1 cellular context compared by ENCODE assay signal in the genomic region with DNA sequence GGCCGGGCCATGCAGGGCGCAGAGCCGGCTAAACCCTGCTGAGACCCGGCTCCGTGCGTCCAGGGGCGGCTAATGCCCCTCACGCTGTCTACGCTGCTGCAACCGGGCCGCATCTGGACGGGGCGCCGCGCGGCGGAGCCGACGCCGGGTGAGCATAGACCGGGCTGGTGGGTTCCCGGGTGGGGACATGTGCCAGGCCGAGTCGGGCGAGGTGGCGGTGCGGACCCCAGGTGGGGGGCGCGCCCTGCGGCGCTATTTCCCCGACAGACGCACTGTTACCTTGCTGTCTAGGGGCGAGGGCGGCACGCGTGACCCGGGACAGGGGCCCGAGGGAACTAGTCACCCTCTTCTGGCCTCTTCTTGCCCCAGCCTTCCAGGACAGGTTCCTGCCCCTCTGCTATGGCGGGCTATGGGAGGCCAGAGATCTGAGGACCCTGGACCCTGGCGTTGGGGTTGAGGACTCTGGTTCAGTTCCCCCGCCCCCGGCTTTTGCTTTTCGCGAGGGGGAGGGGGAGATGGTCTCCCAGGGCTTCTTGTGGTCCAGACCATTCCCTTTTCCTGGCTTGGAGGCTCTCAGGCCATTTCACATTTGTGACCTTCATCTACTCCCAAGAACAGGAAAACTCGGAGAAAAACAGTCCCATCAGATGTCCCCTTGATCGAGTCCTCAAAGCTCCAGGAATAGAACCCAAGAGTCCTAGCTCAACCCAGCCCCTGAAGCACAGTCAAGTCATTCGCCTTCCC.
TF ChIP-seq lines count a peak whose summit lies in the region.

No MANE protein-coding gene starts in this region.

TF ChIP-seq in SK-N-SH treated with all-trans-retinoic acid at 6 μM for 48 hours, 23 proteins besides CTCF, POLR2A, EP300 and RAD21 (continued from another document):
- TF ChIP-seq, protein P1, sequence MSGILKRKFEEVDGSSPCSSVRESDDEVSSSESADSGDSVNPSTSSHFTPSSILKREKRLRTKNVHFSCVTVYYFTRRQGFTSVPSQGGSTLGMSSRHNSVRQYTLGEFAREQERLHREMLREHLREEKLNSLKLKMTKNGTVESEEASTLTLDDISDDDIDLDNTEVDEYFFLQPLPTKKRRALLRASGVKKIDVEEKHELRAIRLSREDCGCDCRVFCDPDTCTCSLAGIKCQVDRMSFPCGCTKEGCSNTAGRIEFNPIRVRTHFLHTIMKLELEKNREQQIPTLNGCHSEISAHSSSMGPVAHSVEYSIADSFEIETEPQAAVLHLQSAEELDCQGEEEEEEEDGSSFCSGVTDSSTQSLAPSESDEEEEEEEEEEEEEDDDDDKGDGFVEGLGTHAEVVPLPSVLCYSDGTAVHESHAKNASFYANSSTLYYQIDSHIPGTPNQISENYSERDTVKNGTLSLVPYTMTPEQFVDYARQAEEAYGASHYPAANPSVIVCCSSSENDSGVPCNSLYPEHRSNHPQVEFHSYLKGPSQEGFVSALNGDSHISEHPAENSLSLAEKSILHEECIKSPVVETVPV (CRISPR knock-in tag; IDR thresholded peaks at IDR 0.05) = no peak
- no peak for TF ChIP-seq TCF4 (CRISPR knock-in tag; IDR thresholded peaks at IDR 0.05; ENCODE audit: borderline replicate concordance)
TF ChIP-seq in SK-N-SH treated with all-trans-retinoic acid at 6 μM for 48 hours: peak in this region for 0.
